9 cellular contexts compared by ENCODE assay signal in the genomic region with DNA sequence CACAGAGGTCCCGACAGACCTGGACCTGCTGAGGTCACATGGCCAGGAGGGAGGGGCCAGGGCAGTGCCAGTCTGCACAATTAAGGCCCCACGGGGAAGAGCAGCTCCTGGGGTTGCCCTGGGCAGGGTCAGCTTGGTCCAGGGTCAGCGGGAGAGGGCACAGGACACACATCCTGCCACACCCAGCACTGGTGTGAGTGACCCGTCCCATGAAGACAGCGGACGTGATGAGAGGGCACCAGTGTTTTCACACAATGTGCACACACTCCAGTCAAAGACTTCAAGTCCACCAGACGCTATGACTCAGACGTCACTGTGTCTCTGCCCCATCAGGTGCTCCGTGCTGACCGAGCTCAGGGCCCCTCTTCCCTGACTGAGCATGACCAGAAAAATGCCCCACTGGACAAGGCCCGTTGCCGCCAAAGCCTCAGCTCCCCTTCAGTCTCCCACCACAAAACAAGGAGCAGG. TPM values are rescaled to one million over a fixed set of nuclear protein-coding genes. Genes with fewer than 3 reads are reported as not detected.
DNase-seq lines count a peak whose midpoint lies in the region; ATAC-seq and TF ChIP-seq lines count a peak whose summit lies in the region.
"Had no signal": no experiment of that assay in that cellular context is flagged by ENCODE, and none has a peak within 500 bp of the region (broad histone marks: within the 10 kb centered on the region; RNA-seq: fewer than 3 reads in every experiment).

No MANE protein-coding gene starts in this region.

- intact Hi-C loops in testis (cut with DNase I; ENCODE audit: low total_unique reads) (no loop called here), dorsolateral prefrontal cortex (cut with DNase I) (no loop called here)

- peak overlapping the region; percentile 86 for H3K4me2 ChIP-seq in SU-DHL-6 (ENCODE audit: low read depth, low read length, poor library complexity, severe bottlenecking)

- no peaks in the 10 kb centered on the region for H3K36me3 ChIP-seq in SU-DHL-6 (ENCODE audit: low read length)
- H3K36me3 ChIP-seq in testis (ENCODE audit: low read depth, missing control alignments): no peaks in the 10 kb centered on the region

- no peak overlapping the region for H2AFZ ChIP-seq in SU-DHL-6 (ENCODE audit: low read depth, low read length, severe bottlenecking)

- ATAC-seq in GM18870 (IDR thresholded peaks at IDR 0.05; ENCODE audit: unreplicated experiment) (no peak), GM21390 (IDR thresholded peaks at IDR 0.05; ENCODE audit: unreplicated experiment) (no peak)

- DNase-seq in GM03348 (ENCODE audit: low spot score) (peak; percentile 56), fibroblast of pulmonary artery (ENCODE audit: low read depth) (peak; percentile 54), retinal pigment epithelial cell (ENCODE audit: low read depth) (peak; percentile 80), testis (no peak), dorsolateral prefrontal cortex (no peak)
- DNase-seq: NCI-H526 treated with DMSO at 0.1 percent for 48 hours had no signal

- H3K9me2 ChIP-seq in SU-DHL-6 (replicated peaks; ENCODE audit: insufficient read depth, low read length): no peaks in the 10 kb centered on the region

- 0 out of 2 replicates have a peak, but pooled peaks cover 5% of the 10 kb centered on the region for H4K20me1 ChIP-seq in SU-DHL-6 (ENCODE audit: low read depth, low read length)

- TF ChIP-seq CTCF in SU-DHL-6 (IDR thresholded peaks at IDR 0.05; ENCODE audit: insufficient read depth, low read length, poor library complexity, severe bottlenecking): no peak
- no peak for TF ChIP-seq CTCF in fibroblast of pulmonary artery (IDR thresholded peaks at IDR 0.05; ENCODE audit: low read length, missing control alignments)
- no peak for TF ChIP-seq CTCF in retinal pigment epithelial cell (conservative IDR thresholded peaks at IDR 0.05; ENCODE audit: low read depth, low read length)
- no peak for TF ChIP-seq CTCF in testis (IDR thresholded peaks at IDR 0.05)
- TF ChIP-seq CTCF in dorsolateral prefrontal cortex (IDR thresholded peaks at IDR 0.05 in 54 of 56, conservative IDR thresholded peaks at IDR 0.05 in 2 of 56; ENCODE audit: low read depth in 1 of 56, partially characterized antibody in 56 of 56): no peak

- H3K9me3 ChIP-seq in SU-DHL-6 (ENCODE audit: insufficient read depth, low read length) (no peaks in the 10 kb centered on the region), testis (no peaks in the 10 kb centered on the region)

- 46 to 50% methylated on average over 8 to 12 of the region's 12 CpGs for WGBS in testis, 2 donors

- H3K4me1 ChIP-seq in testis: peaks cover 51% of the 10 kb centered on the region

- peak overlapping the region; percentile 91 for H3K9ac ChIP-seq in SU-DHL-6 (ENCODE audit: low read length)

- H3F3A ChIP-seq in SU-DHL-6 (ENCODE audit: insufficient read depth): no peaks in the 10 kb centered on the region

- H3K79me2 ChIP-seq in SU-DHL-6 (ENCODE audit: insufficient read depth, low read length): peaks cover 63% of the 10 kb centered on the region

- H3K27me3 ChIP-seq in SU-DHL-6 (ENCODE audit: low read length): no peaks in the 10 kb centered on the region
- no peaks in the 10 kb centered on the region for H3K27me3 ChIP-seq in testis
- no peaks in the 10 kb centered on the region for H3K27me3 ChIP-seq in dorsolateral prefrontal cortex

- H3K27ac ChIP-seq in SU-DHL-6 (ENCODE audit: low read depth, low read length) (peak overlapping the region; percentile 48), testis (peak overlapping the region in 1 of 2 donors; percentile 19), dorsolateral prefrontal cortex (peak overlapping the region in 6 of 59 donors; percentile 14 to 53 (median 37))

- H3K4me3 ChIP-seq in SU-DHL-6 (ENCODE audit: insufficient read depth, low read length, poor library complexity, severe bottlenecking) (peak overlapping the region; percentile 89), fibroblast of pulmonary artery (replicated peaks; ENCODE audit: low read depth, low read length) (no peak overlapping the region), retinal pigment epithelial cell (ENCODE audit: low read length) (no peak overlapping the region), testis (no peak overlapping the region), dorsolateral prefrontal cortex (peak overlapping the region in 11 of 59 donors; percentile 2 to 29 (median 13))

- TF ChIP-seq POLR2A in testis (IDR thresholded peaks at IDR 0.05): no peak

RNA-seq across cellular contexts. Expression of a gene that starts 4.2 kb away (rescaled TPM):
- 100 to 1,000 TPM; 339 to 405 TPM for total RNA-seq in testis
- 164 TPM for polyA plus RNA-seq in testis (ENCODE audit: insufficient read depth, low read depth, low replicate concordance)
- 100 to 1,000 TPM in 119 of 120 experiments, 10 to 100 TPM in 1; 98.2 to 236 (median 132) TPM for total RNA-seq in dorsolateral prefrontal cortex

RNA-seq across cellular contexts. Expression of a gene that starts 4.6 kb away (rescaled TPM):
- total RNA-seq in testis: not detected
- not detected for polyA plus RNA-seq in testis (ENCODE audit: insufficient read depth, low read depth, low replicate concordance)
- total RNA-seq in dorsolateral prefrontal cortex: not detected

RNA-seq across cellular contexts. Expression of a gene that starts 9.7 kb away (rescaled TPM):
- total RNA-seq in testis (10 to 100 TPM; 19.1 to 28.0 TPM), dorsolateral prefrontal cortex (10 to 100 TPM in 31 of 120 experiments, 1 to 10 TPM in 89; 1.1 to 28.7 (median 6.6) TPM)
- polyA plus RNA-seq in testis (ENCODE audit: insufficient read depth, low read depth, low replicate concordance): 36.4 TPM

RNA-seq across cellular contexts. Expression of a gene that starts 16.5 kb away (rescaled TPM):
- total RNA-seq in testis (1 to 10 TPM; 1.3 to 2.4 TPM), dorsolateral prefrontal cortex (under 1 TPM in 3 of 120 experiments, not detected in 117; 0.13 to 0.76 (median 0.16) TPM)
- polyA plus RNA-seq in testis (ENCODE audit: insufficient read depth, low read depth, low replicate concordance): 1.1 TPM

RNA-seq across cellular contexts. Expression of a gene that starts 23.2 kb away (rescaled TPM):
- total RNA-seq in testis: 10 to 100 TPM; 12.1 to 14.6 TPM
- polyA plus RNA-seq in testis (ENCODE audit: insufficient read depth, low read depth, low replicate concordance): 7.3 TPM
- total RNA-seq in dorsolateral prefrontal cortex: 10 to 100 TPM; 12.5 to 56.5 (median 28.1) TPM

Comparison
In these comparisons a context has a peak if more than half of its experiments do, and no peak if none do; other contexts are left out.
1. DNase-seq: peak in GM03348 (single experiment), fibroblast of pulmonary artery (single experiment) and retinal pigment epithelial cell (single experiment); none in testis (single experiment) and dorsolateral prefrontal cortex (0 of 10).